25 cellular contexts compared by ENCODE assay signal in the genomic region with DNA sequence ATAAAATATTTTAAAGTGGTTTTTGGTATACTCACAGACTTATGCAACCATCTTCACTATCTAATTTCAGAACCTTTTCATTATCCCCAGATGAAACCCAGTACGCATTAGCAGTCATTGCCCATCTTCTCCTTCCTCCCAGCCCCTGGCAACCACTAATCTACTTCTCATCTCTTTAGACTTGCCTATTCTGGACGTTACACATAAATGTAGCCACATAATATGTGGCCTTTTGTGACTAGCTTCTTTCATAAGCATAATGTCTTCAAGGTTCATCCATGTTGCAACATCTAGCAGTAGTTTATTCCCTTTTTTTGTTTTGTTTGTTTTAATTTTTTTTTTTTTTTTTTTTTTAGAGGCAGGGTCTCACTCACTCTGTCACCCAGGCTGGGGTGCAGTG. TPM values are rescaled to one million over a fixed set of nuclear protein-coding genes. Genes with fewer than 3 reads are reported as not detected.
"Had no signal": no experiment of that assay in that cellular context is flagged by ENCODE, and none has a peak within 500 bp of the region (broad histone marks: within the 10 kb centered on the region; RNA-seq: fewer than 3 reads in every experiment).

No MANE protein-coding gene starts in this region.

- H3K27ac Mint-ChIP-seq: activated CD8-positive, alpha-beta T cell treated with anti-CD3 and anti-CD28 coated beads, Interleukin-2, amount 10 ng/mL, durations not matched to agents 7 days and 5 days; activated naive CD4-positive, alpha-beta T cell treated with anti-CD3 and anti-CD28 coated beads for 36 hours; activated naive CD8-positive, alpha-beta T cell; WTC11 had no signal

- H3K9me3 ChIP-seq: Peyer's patch, SJCRH30, SK-N-SH had no signal

- H3K27me3 Mint-ChIP-seq: activated naive CD8-positive, alpha-beta T cell had no signal

- DNase-seq: activated CD4-positive, alpha-beta T cell treated with anti-CD3 and anti-CD28 coated beads for 48 hours; activated CD4-positive, alpha-beta T cell treated with anti-CD3 and anti-CD28 coated beads, Interleukin-2, amount 50 U/mL, for 4 hours; activated CD4-positive, CD25-positive, alpha-beta regulatory T cell treated with anti-CD3 and anti-CD28 coated beads, Interleukin-2, amount 50 U/mL, for 72 hours; activated CD8-positive, alpha-beta memory T cell treated with anti-CD3 and anti-CD28 coated beads, Interleukin-2, amount 50 U/mL, for 48 hours; activated CD8-positive, alpha-beta T cell treated with anti-CD3 and anti-CD28 coated beads, Interleukin-2, amount 10 ng/mL, durations not matched to agents 7 days and 5 days; activated gamma-delta T cell; activated naive CD4-positive, alpha-beta T cell treated with anti-CD3 and anti-CD28 coated beads for 36 hours; activated T-cell treated with anti-CD3 and anti-CD28 coated beads, Interleukin-2, amount 50 U/mL, for 1 hour; brain microvascular endothelial cell; KG1; NCI-H1048; NCI-H146; NCI-H187 treated with DMSO at 0.1 percent for 48 hours; NCI-H2081 treated with DMSO at 0.1 percent for 48 hours; NCI-H446; NCI-H524; Peyer's patch; Right ventricle myocardium superior; SJCRH30; SK-N-SH; T-helper 1 cell had no signal

- H3K4me3 Mint-ChIP-seq: activated CD8-positive, alpha-beta T cell treated with anti-CD3 and anti-CD28 coated beads, Interleukin-2, amount 10 ng/mL, durations not matched to agents 7 days and 5 days; activated naive CD4-positive, alpha-beta T cell treated with anti-CD3 and anti-CD28 coated beads for 36 hours; activated naive CD8-positive, alpha-beta T cell; WTC11 had no signal

- H3K27ac ChIP-seq: brain microvascular endothelial cell, cardiac muscle cell, Peyer's patch, SJCRH30 had no signal

- H3K36me3 Mint-ChIP-seq: WTC11 had no signal

- ATAC-seq: activated CD8-positive, alpha-beta T cell treated with anti-CD3 and anti-CD28 coated beads, Interleukin-2, amount 10 ng/mL, durations not matched to agents 7 days and 5 days; WTC11 had no signal

RNA-seq across cellular contexts. Expression of gene CHRNE, which starts 32.0 kb away (rescaled TPM):
- total RNA-seq: LHCN-M2, Peyer's patch had no signal
